ENCODE assay signal across 14 cellular contexts in genomic region chr4:158870282-158871049, GRCh38.
A peak's percentile ranks its signal among the peaks of the same experiment; 100 is the strongest.
DNase-seq lines count a peak whose midpoint lies in the region; ATAC-seq lines count a peak whose summit lies in the region.
"Had no signal": no experiment of that assay in that cellular context is flagged by ENCODE, and none has a peak within 500 bp of the region (broad histone marks: within the 10 kb centered on the region; RNA-seq: fewer than 3 reads in every experiment).

No MANE protein-coding gene starts in this region.

- intact Hi-C loops in aorta (cut with DNase I): loop anchor here (5.0 to 10.0 kb wide), 3 partner anchors 42 to 234 kb away; partner anchors contain the start of gene RAPGEF2 (in 2 of the 2)

- H3K4me3 Mint-ChIP-seq in stimulated activated naive CD8-positive, alpha-beta T cell treated with anti-CD3 and anti-CD28 coated beads, Interleukin-15, amount 100 ng/mL, for 72 hours: no peak overlapping the region
- H3K4me3 Mint-ChIP-seq: activated CD8-positive, alpha-beta T cell treated with anti-CD3 and anti-CD28 coated beads, Interleukin-2, amount 10 ng/mL, durations not matched to agents 7 days and 5 days; stimulated activated memory B cell treated with anti-CD40 and anti-IgM and Interleukin-4, amounts not matched to agents 10 μg/mL and 1 μg/mL and 100 μg/mL, for 72 hours had no signal

- no peaks in the 10 kb centered on the region for H3K9me3 ChIP-seq in aorta (ENCODE audit: control insufficient read depth, low read length)

- no peaks in the 10 kb centered on the region for H3K79me1 ChIP-seq in mesendoderm (ENCODE audit: low read length)

- H3K27me3 ChIP-seq in mesendoderm (ENCODE audit: insufficient read depth, low read length, poor library complexity) (no peaks in the 10 kb centered on the region), aorta (ENCODE audit: control insufficient read depth in 1 of 2, insufficient read depth in 2 of 2, low read length in 1 of 2) (no peaks in the 10 kb centered on the region)

- no CpG with 5 or more reads among the region's 11 CpGs for WGBS in mesendoderm (ENCODE audit: extremely low coverage, insufficient coverage, low lambda C conversion rate)
- 34 to 38% methylated on average over 11 of the region's 11 CpGs for WGBS in aorta, 2 donors

- no peak overlapping the region for H3K27ac ChIP-seq in mesendoderm (ENCODE audit: low read depth, low read length)
- peak overlapping the region; percentile 36 to 69 for H3K27ac ChIP-seq in aorta (ENCODE audit: low read depth in 1 of 2, low read length in 2 of 2)
- H3K27ac ChIP-seq: epithelial cell of prostate had no signal

- no peak overlapping the region for H3K4me2 ChIP-seq in mesendoderm (ENCODE audit: low read length)

- H2BK15ac ChIP-seq in mesendoderm (replicated peaks; ENCODE audit: low read depth): no peak overlapping the region

- no peaks in the 10 kb centered on the region for H3K9me3 Mint-ChIP-seq in stimulated activated naive CD8-positive, alpha-beta T cell treated with anti-CD3 and anti-CD28 coated beads, Interleukin-15, amount 100 ng/mL, for 72 hours
- H3K9me3 Mint-ChIP-seq: stimulated activated memory B cell treated with anti-CD40 and anti-IgM and Interleukin-4, amounts not matched to agents 10 μg/mL and 1 μg/mL and 100 μg/mL, for 72 hours had no signal

- no peak overlapping the region for H2BK120ac ChIP-seq in mesendoderm (ENCODE audit: low read depth, low read length)

- peaks cover 5% of the 10 kb centered on the region for H3K4me1 Mint-ChIP-seq in stimulated activated naive CD8-positive, alpha-beta T cell treated with anti-CD3 and anti-CD28 coated beads, Interleukin-15, amount 100 ng/mL, for 72 hours
- H3K4me1 Mint-ChIP-seq: stimulated activated memory B cell treated with anti-CD40 and anti-IgM and Interleukin-4, amounts not matched to agents 10 μg/mL and 1 μg/mL and 100 μg/mL, for 72 hours had no signal

- H2BK5ac ChIP-seq in mesendoderm (ENCODE audit: low read length): no peak overlapping the region

- H3K27ac Mint-ChIP-seq in stimulated activated naive CD8-positive, alpha-beta T cell treated with anti-CD3 and anti-CD28 coated beads, Interleukin-15, amount 100 ng/mL, for 72 hours: peak overlapping the region; percentile 48 to 91
- H3K27ac Mint-ChIP-seq: activated CD8-positive, alpha-beta T cell treated with anti-CD3 and anti-CD28 coated beads, Interleukin-2, amount 10 ng/mL, durations not matched to agents 7 days and 5 days; stimulated activated memory B cell treated with anti-CD40 and anti-IgM and Interleukin-4, amounts not matched to agents 10 μg/mL and 1 μg/mL and 100 μg/mL, for 72 hours had no signal

- H3K27me3 Mint-ChIP-seq in stimulated activated naive CD8-positive, alpha-beta T cell treated with anti-CD3 and anti-CD28 coated beads, Interleukin-15, amount 100 ng/mL, for 72 hours: no peaks in the 10 kb centered on the region

- H3K23ac ChIP-seq in mesendoderm (ENCODE audit: low read length): no peak overlapping the region

- no peak for DNase-seq in stimulated activated naive CD8-positive, alpha-beta T cell treated with anti-CD3 and anti-CD28 coated beads, Interleukin-15, amount 100 ng/mL, for 72 hours
- no peak for DNase-seq in stimulated activated naive CD8-positive, alpha-beta T cell treated with anti-CD3 and anti-CD28 coated beads, Interleukin-15, Interleukin-2, amounts not matched to agents 100 U/mL and 50 U/mL, for 24 hours
- DNase-seq in UCSD-AML1 (lab: John Stamatoyannopoulos, UW; ENCODE audit: unreplicated experiment): peak; percentile 13
- peak; percentile 85 for DNase-seq in mesendoderm
- no peak for DNase-seq in aorta
- no peak for DNase-seq in HK-2 (ENCODE audit: unreplicated experiment)
- no peak for DNase-seq in activated CD8-positive, alpha-beta memory T cell treated with anti-CD3 and anti-CD28 coated beads, Interleukin-2, amount 50 U/mL, for 48 hours
- DNase-seq in activated CD4-positive, alpha-beta T cell treated with anti-CD3 and anti-CD28 coated beads, Interleukin-2, amount 50 U/mL, for 48 hours: no peak
- DNase-seq: activated CD8-positive, alpha-beta T cell treated with anti-CD3 and anti-CD28 coated beads, Interleukin-2, amount 10 ng/mL, durations not matched to agents 7 days and 5 days; central memory CD4-positive, alpha-beta T cell; hippocampal formation; stimulated activated CD4-positive, alpha-beta T cell treated with anti-CD3 and anti-CD28 coated beads, Interleukin-2, amount 100 ng/mL, for 48 hours had no signal

- no peak for ATAC-seq in stimulated activated naive CD8-positive, alpha-beta T cell treated with anti-CD3 and anti-CD28 coated beads, Interleukin-15, amount 100 ng/mL, for 72 hours
- no peak for ATAC-seq in stimulated activated naive CD8-positive, alpha-beta T cell treated with anti-CD3 and anti-CD28 coated beads, Interleukin-15, Interleukin-2, amounts not matched to agents 100 U/mL and 50 U/mL, for 24 hours
- no peak for ATAC-seq in aorta (ENCODE audit: low FRiP score)
- ATAC-seq: activated CD8-positive, alpha-beta T cell treated with anti-CD3 and anti-CD28 coated beads, Interleukin-2, amount 10 ng/mL, durations not matched to agents 7 days and 5 days; stimulated activated memory B cell treated with anti-CD40 and anti-IgM and Interleukin-4, amounts not matched to agents 10 μg/mL and 1 μg/mL and 100 μg/mL, for 72 hours had no signal

- H3K4me1 ChIP-seq in mesendoderm (ENCODE audit: control insufficient read depth, low read depth, low read length): no peaks in the 10 kb centered on the region
- H3K4me1 ChIP-seq in aorta (ENCODE audit: control insufficient read depth in 1 of 2, insufficient read depth in 2 of 2, low read length in 2 of 2): peaks cover 0 to 7% of the 10 kb centered on the region in 2 donors

- no peak overlapping the region for H4K5ac ChIP-seq in mesendoderm (ENCODE audit: low read length)

- H3K79me2 ChIP-seq in mesendoderm (ENCODE audit: control insufficient read depth, insufficient read depth, low read length): no peaks in the 10 kb centered on the region

- H3K36me3 ChIP-seq in mesendoderm (ENCODE audit: control insufficient read depth, insufficient read depth, low read length) (no peaks in the 10 kb centered on the region), aorta (ENCODE audit: control insufficient read depth in 1 of 2, insufficient read depth in 2 of 2, low read length in 1 of 2) (peaks cover 0 to 3% of the 10 kb centered on the region in 2 donors)

- no peak overlapping the region for H3K9ac ChIP-seq in mesendoderm (ENCODE audit: low read length)

- H4K8ac ChIP-seq in mesendoderm (ENCODE audit: low read depth, low read length): no peak overlapping the region

- no peak overlapping the region for H2AK5ac ChIP-seq in mesendoderm (ENCODE audit: low read length)

- H3K18ac ChIP-seq in mesendoderm (ENCODE audit: low read length): no peak overlapping the region

- no peak overlapping the region for H3K4me3 ChIP-seq in mesendoderm (ENCODE audit: low read length)
- H3K4me3 ChIP-seq in aorta (ENCODE audit: low read length in 2 of 2): no peak overlapping the region

- no peak overlapping the region for H3K4ac ChIP-seq in mesendoderm (ENCODE audit: low read depth, low read length)

- no peak overlapping the region for H3K56ac ChIP-seq in mesendoderm (ENCODE audit: low read length)

Comparison
In these comparisons a context has a peak if more than half of its experiments do, and no peak if none do; other contexts are left out.
1. DNase-seq: peak in UCSD-AML1 (single experiment) and mesendoderm (single experiment); none in stimulated activated naive CD8-positive, alpha-beta T cell treated with anti-CD3 and anti-CD28 coated beads, Interleukin-15, amount 100 ng/mL, for 72 hours (0 of 2), stimulated activated naive CD8-positive, alpha-beta T cell treated with anti-CD3 and anti-CD28 coated beads, Interleukin-15, Interleukin-2, amounts not matched to agents 100 U/mL and 50 U/mL, for 24 hours (single experiment), aorta (0 of 2), HK-2 (single experiment), activated CD8-positive, alpha-beta memory T cell treated with anti-CD3 and anti-CD28 coated beads, Interleukin-2, amount 50 U/mL, for 48 hours (single experiment) and activated CD4-positive, alpha-beta T cell treated with anti-CD3 and anti-CD28 coated beads, Interleukin-2, amount 50 U/mL, for 48 hours (0 of 2).